9 cellular contexts compared by ENCODE assay signal in genomic region chr15:29568840-29569532, GRCh38.
DNase-seq lines count a peak whose midpoint lies in the region; ATAC-seq lines count a peak whose summit lies in the region.
"Had no signal": no experiment of that assay in that cellular context is flagged by ENCODE, and none has a peak within 500 bp of the region (broad histone marks: within the 10 kb centered on the region; RNA-seq: fewer than 3 reads in every experiment).

No MANE protein-coding gene starts in this region.

- peaks cover 35% of the 10 kb centered on the region for H3K27me3 ChIP-seq in neuron (ENCODE audit: insufficient read depth, low read length)

- H3K4me3 ChIP-seq in neuron (ENCODE audit: low read length): peak overlapping the region; percentile 72

- ATAC-seq in GM19035 (IDR thresholded peaks at IDR 0.05; ENCODE audit: unreplicated experiment): no peak

- DNase-seq in NCI-H1417 (lab: John Stamatoyannopoulos, UW): peak; percentile 5 to 86 (median 74)
- no peak for DNase-seq in NCI-H1417 treated with DMSO at 0.1 percent for 48 hours (lab: John Stamatoyannopoulos, UW)
- DNase-seq in NCI-H2081 treated with DMSO at 0.1 percent for 48 hours (lab: John Stamatoyannopoulos, UW): peak; percentile 41
- peak; percentile 16 for DNase-seq in dermis blood vessel endothelial cell
- no peak for DNase-seq in stimulated activated CD8-positive, alpha-beta memory T cell treated with anti-CD3 and anti-CD28 coated beads, Interleukin-4, amount 100 ng/mL, for 48 hours
- DNase-seq in AG08396 (ENCODE audit: low spot score): no peak

- peaks cover 2% of the 10 kb centered on the region for H3K9me3 ChIP-seq in neuron (ENCODE audit: low read length)
- H3K9me3 ChIP-seq: upper lobe of left lung had no signal

- peaks cover 4% of the 10 kb centered on the region for H3K4me1 ChIP-seq in neuron (ENCODE audit: insufficient read depth, low read length)

- no peaks in the 10 kb centered on the region for H3K36me3 ChIP-seq in neuron (ENCODE audit: insufficient read depth, low read length)
- H3K36me3 ChIP-seq: upper lobe of left lung had no signal

- no peak overlapping the region for H2AFZ ChIP-seq in neuron (ENCODE audit: low read depth, low read length)

Comparison
In these comparisons a context has a peak if more than half of its experiments do, and no peak if none do; other contexts are left out.
1. DNase-seq: peak in NCI-H1417 (3 of 3), NCI-H2081 treated with DMSO at 0.1 percent for 48 hours (single experiment) and dermis blood vessel endothelial cell (single experiment); none in NCI-H1417 treated with DMSO at 0.1 percent for 48 hours (single experiment), stimulated activated CD8-positive, alpha-beta memory T cell treated with anti-CD3 and anti-CD28 coated beads, Interleukin-4, amount 100 ng/mL, for 48 hours (single experiment) and AG08396 (single experiment).